ENCODE assay signal across 19 cellular contexts in genomic region chr4:3823496-3824341, GRCh38. TPM values are rescaled to one million over a fixed set of nuclear protein-coding genes. Genes with fewer than 3 reads are reported as not detected.
A peak's percentile ranks its signal among the peaks of the same experiment; 100 is the strongest.
DNase-seq lines count a peak whose midpoint lies in the region; FAIRE-seq and TF ChIP-seq lines count a peak whose summit lies in the region.
"Had no signal": no experiment of that assay in that cellular context is flagged by ENCODE, and none has a peak within 500 bp of the region (broad histone marks: within the 10 kb centered on the region; RNA-seq: fewer than 3 reads in every experiment).

No MANE protein-coding gene starts in this region.

- H3K4me1 ChIP-seq in Caco-2 (peaks cover 24% of the 10 kb centered on the region), H1 (replicated peaks in 1 of 4; ENCODE audit: control insufficient read depth in 3 of 4, insufficient read depth in 4 of 4, low read length in 3 of 4) (peaks cover 0 to 17% (median 5%) of the 10 kb centered on the region in 4 experiments; a peak in 5 of 7 replicates), neuronal stem cell (ENCODE audit: control insufficient read depth in 2 of 2, insufficient read depth in 1 of 2, low read depth in 1 of 2, low read length in 2 of 2) (peaks cover 0 to 22% of the 10 kb centered on the region in 2 donors)

- H4K20me1 ChIP-seq in H1 (replicated peaks in 1 of 2; ENCODE audit: control insufficient read depth in 1 of 2, insufficient read depth in 2 of 2, low read length in 2 of 2) = no peaks in the 10 kb centered on the region

- POLR2A ChIA-PET in Caco-2 (lab: Charles Lee) = no interaction called here
- POLR2A ChIA-PET in H1 (lab: Charles Lee; ENCODE audit: partially characterized antibody) = no interaction called here

- H3K9me3 Mint-ChIP-seq in Caco-2 (ENCODE audit: unreplicated experiment) = no peaks in the 10 kb centered on the region
- H3K9me3 Mint-ChIP-seq in activated CD4-positive, alpha-beta T cell treated with anti-CD3 and anti-CD28 coated beads, Interleukin-2, amount 10 ng/mL, durations not matched to agents 24 days and 14 days = no peaks in the 10 kb centered on the region

- H3K23ac ChIP-seq in H1 (ENCODE audit: insufficient read length) (no peak overlapping the region), neuronal stem cell (ENCODE audit: low read depth, low read length, poor library complexity) (no peak overlapping the region)

- H3K18ac ChIP-seq in H1 (ENCODE audit: extremely low read depth, low read length) (no peak overlapping the region; the same call in 1 of the 2 replicates), neuronal stem cell (ENCODE audit: low read length) (peak overlapping the region; percentile 32)

- H3K27ac ChIP-seq in H1 (ENCODE audit: low read depth, low read length) (no peak overlapping the region), neuronal stem cell (replicated peaks; ENCODE audit: low read length) (no peak overlapping the region)
- H3K27ac ChIP-seq: BLaER1 treated with 17β-estradiol and CSF1 and Interleukin-3, amounts not matched to agents 10 nM and 100 nM; GM23248; KMS-11; PC-9; SJCRH30 had no signal

- H4K8ac ChIP-seq in H1 (ENCODE audit: extremely low read depth, insufficient read depth, low read length) (no peak overlapping the region; the same call in 1 of the 2 replicates), neuronal stem cell (ENCODE audit: low read depth, low read length) (no peak overlapping the region)

- H3K27me3 ChIP-seq in Caco-2 (replicated peaks; ENCODE audit: control insufficient read depth, insufficient read depth, low read length) (no peaks in the 10 kb centered on the region), H1 (replicated peaks in 1 of 4; ENCODE audit: control insufficient read depth in 3 of 4, extremely low read depth in 1 of 4, insufficient read depth in 3 of 4, low read length in 3 of 4) (no peaks in the 10 kb centered on the region; a peak in 1 of 7 replicates), neuronal stem cell (ENCODE audit: control insufficient read depth in 3 of 3, insufficient read depth in 3 of 3, low read depth in 1 of 3, low read length in 3 of 3) (peaks cover 0 to 23% (median 0%) of the 10 kb centered on the region in 3 experiments)
- H3K27me3 ChIP-seq: BLaER1 treated with 17β-estradiol and CSF1 and Interleukin-3, amounts not matched to agents 10 nM and 100 nM; SJCRH30 had no signal

- no peak overlapping the region for H2AFZ ChIP-seq in H1 (ENCODE audit: low read length)
- H2AFZ ChIP-seq in neuronal stem cell (ENCODE audit: low read length) = no peak overlapping the region
- H2AFZ ChIP-seq: GM23248, PC-9 had no signal

- no peak overlapping the region for H3K14ac ChIP-seq in H1 (ENCODE audit: insufficient read length)
- H3K14ac ChIP-seq in neuronal stem cell (ENCODE audit: low read length) = peak overlapping the region; percentile 32

- H2BK20ac ChIP-seq in H1 (ENCODE audit: low read length) = no peak overlapping the region

- no peak overlapping the region for H2AK5ac ChIP-seq in H1 (ENCODE audit: low read depth, low read length)
- peak overlapping the region; percentile 59 for H2AK5ac ChIP-seq in neuronal stem cell (ENCODE audit: low read depth, low read length)

- H3K56ac ChIP-seq in H1 (replicated peaks; ENCODE audit: insufficient read length, low read depth, low read length) = no peak overlapping the region

- H4K91ac ChIP-seq in H1 (replicated peaks; ENCODE audit: insufficient read length, low read length) = no peak overlapping the region
- H4K91ac ChIP-seq in neuronal stem cell (ENCODE audit: low read depth, low read length, poor library complexity) = no peak overlapping the region

- no peak for TF ChIP-seq RAD21 in H1 (IDR thresholded peaks at IDR 0.05 in 1 of 2, conservative IDR thresholded peaks at IDR 0.05 in 1 of 2; ENCODE audit: low read depth in 2 of 2, low read length in 2 of 2)

- no TSS peak for BruUV-seq in Caco-2 (replicated peaks; lab: Mats Ljungman, UMichigan)

- no peaks in the 10 kb centered on the region for H3K27me3 Mint-ChIP-seq in Caco-2 (ENCODE audit: insufficient read depth, unreplicated experiment)
- no peaks in the 10 kb centered on the region for H3K27me3 Mint-ChIP-seq in activated CD4-positive, alpha-beta T cell treated with anti-CD3 and anti-CD28 coated beads, Interleukin-2, amount 10 ng/mL, durations not matched to agents 24 days and 14 days

- no peak for FAIRE-seq in H1 (lab: Jason Lieb, UNC)
- FAIRE-seq: GM12891 had no signal

- no peak overlapping the region for H4K5ac ChIP-seq in H1 (ENCODE audit: insufficient read length, low read depth, low read length)

- TF ChIP-seq CTCF in Caco-2 (IDR thresholded peaks at IDR 0.05; ENCODE audit: insufficient read depth in 1 of 2, low read depth in 1 of 2, low read length in 1 of 2, severe bottlenecking in 1 of 2, unreplicated experiment in 1 of 2) (no peak), H1 (IDR thresholded peaks at IDR 0.05; ENCODE audit: control extremely low read depth in 1 of 3, insufficient read depth in 1 of 3, low read depth in 1 of 3, low read length in 3 of 3) (no peak)

- no peak overlapping the region for H3K4me2 ChIP-seq in H1 (ENCODE audit: insufficient read depth in 1 of 2, low read depth in 2 of 2, low read length in 2 of 2)
- no peak overlapping the region for H3K4me2 ChIP-seq in neuronal stem cell (ENCODE audit: insufficient read depth, low read length, poor library complexity, severe bottlenecking)
- H3K4me2 ChIP-seq: BLaER1 treated with 17β-estradiol and CSF1 and Interleukin-3, amounts not matched to agents 10 nM and 100 nM; KMS-11; PC-9 had no signal

- H3K23me2 ChIP-seq in H1 (ENCODE audit: low read depth, low read length) = no peaks in the 10 kb centered on the region; the same call in 1 of the 2 replicates

- H3K4ac ChIP-seq in H1 (replicated peaks; ENCODE audit: insufficient read length, low read depth, low read length) (no peak overlapping the region), neuronal stem cell (ENCODE audit: low read length) (no peak overlapping the region)

- no peak overlapping the region for H3K4me3 Mint-ChIP-seq in Caco-2 (ENCODE audit: unreplicated experiment)
- H3K4me3 Mint-ChIP-seq in activated CD4-positive, alpha-beta T cell treated with anti-CD3 and anti-CD28 coated beads, Interleukin-2, amount 10 ng/mL, durations not matched to agents 24 days and 14 days = no peak overlapping the region
- H3K4me3 Mint-ChIP-seq: CD4-positive, alpha-beta memory T cell had no signal

- no peak for TF ChIP-seq EP300 in H1 (IDR thresholded peaks at IDR 0.05; ENCODE audit: borderline replicate concordance in 1 of 2, low read depth in 2 of 2, low read length in 2 of 2)

- H2BK120ac ChIP-seq in H1 (replicated peaks; ENCODE audit: low read depth, low read length) (no peak overlapping the region), neuronal stem cell (ENCODE audit: low read depth, low read length) (no peak overlapping the region)

- no peak overlapping the region for H3K9ac ChIP-seq in H1 (replicated peaks in 1 of 4; ENCODE audit: extremely low read depth in 1 of 4, low read depth in 3 of 4, low read length in 3 of 4)
- no peak overlapping the region for H3K9ac ChIP-seq in neuronal stem cell (ENCODE audit: low read depth, low read length, poor library complexity)
- H3K9ac ChIP-seq: BLaER1 treated with 17β-estradiol and CSF1 and Interleukin-3, amounts not matched to agents 10 nM and 100 nM; GM23248; KMS-11 had no signal

- H3K79me1 ChIP-seq in H1 (ENCODE audit: low read depth, low read length) = no peaks in the 10 kb centered on the region
- H3K79me1 ChIP-seq in neuronal stem cell (ENCODE audit: low read depth, low read length) = no peaks in the 10 kb centered on the region

- WGBS in H1 (ENCODE audit: extremely low coverage in 1 of 2, insufficient coverage in 1 of 2, insufficient read length in 1 of 2, insufficient replicate concordance in 2 of 2, low coverage in 1 of 2, low lambda C conversion rate in 2 of 2, missing lambda C conversion rate in 1 of 2), 2 experiments = 87% methylated on average over 33 of the region's 34 CpGs; no CpG with 5 or more reads in 1 of the 2 experiments
- no CpG with 5 or more reads among the region's 34 CpGs for WGBS in neuronal stem cell (ENCODE audit: extremely low coverage in 2 of 2, insufficient read length in 2 of 2, insufficient replicate concordance in 1 of 2), 2 donors

- no peaks in the 10 kb centered on the region for H3K79me2 ChIP-seq in H1 (ENCODE audit: control insufficient read depth in 1 of 2, insufficient read depth in 2 of 2, low read length in 2 of 2)

- H3K36me3 ChIP-seq in Caco-2 (ENCODE audit: control insufficient read depth, insufficient read depth, low read length) = no peaks in the 10 kb centered on the region
- no peaks in the 10 kb centered on the region for H3K36me3 ChIP-seq in H1 (ENCODE audit: control insufficient read depth in 2 of 4, insufficient read depth in 4 of 4, low read length in 3 of 4)
- H3K36me3 ChIP-seq in neuronal stem cell (replicated peaks in 1 of 2; ENCODE audit: control insufficient read depth in 2 of 2, insufficient read depth in 2 of 2, low read length in 2 of 2) = no peaks in the 10 kb centered on the region
- H3K36me3 ChIP-seq: BLaER1 treated with 17β-estradiol and CSF1 and Interleukin-3, amounts not matched to agents 10 nM and 100 nM; SJCRH30 had no signal

- H3K4me1 Mint-ChIP-seq in Caco-2 (ENCODE audit: low read depth, unreplicated experiment) = peaks cover 20% of the 10 kb centered on the region
- no peaks in the 10 kb centered on the region for H3K4me1 Mint-ChIP-seq in activated CD4-positive, alpha-beta T cell treated with anti-CD3 and anti-CD28 coated beads, Interleukin-2, amount 10 ng/mL, durations not matched to agents 24 days and 14 days
- H3K4me1 Mint-ChIP-seq: CD4-positive, alpha-beta memory T cell had no signal

- no peak for TF ChIP-seq POLR2A in H1 (IDR thresholded peaks at IDR 0.05; ENCODE audit: control extremely low read depth in 1 of 2, low read depth in 2 of 2, low read length in 2 of 2)

- intact Hi-C loops in Caco-2 (cut with micrococcal nuclease; ENCODE audit: unreplicated experiment) = no loop called here
- intact Hi-C loops in activated CD4-positive, alpha-beta T cell treated with anti-CD3 and anti-CD28 coated beads, Interleukin-2, amount 10 ng/mL, durations not matched to agents 24 days and 14 days (cut with micrococcal nuclease) = no loop called here

- no peak overlapping the region for H2BK5ac ChIP-seq in H1 (ENCODE audit: low read depth, low read length)
- no peak overlapping the region for H2BK5ac ChIP-seq in neuronal stem cell (ENCODE audit: low read length)

- peak overlapping the region; percentile 13 for H3K27ac Mint-ChIP-seq in Caco-2 (ENCODE audit: unreplicated experiment)
- H3K27ac Mint-ChIP-seq in activated CD4-positive, alpha-beta T cell treated with anti-CD3 and anti-CD28 coated beads, Interleukin-2, amount 10 ng/mL, durations not matched to agents 24 days and 14 days = no peak overlapping the region
- H3K27ac Mint-ChIP-seq: CD4-positive, alpha-beta memory T cell had no signal

- no peaks in the 10 kb centered on the region for H3K36me3 Mint-ChIP-seq in Caco-2 (ENCODE audit: insufficient read depth, unreplicated experiment)
- no peaks in the 10 kb centered on the region for H3K36me3 Mint-ChIP-seq in activated CD4-positive, alpha-beta T cell treated with anti-CD3 and anti-CD28 coated beads, Interleukin-2, amount 10 ng/mL, durations not matched to agents 24 days and 14 days (ENCODE audit: low read depth)
- H3K36me3 Mint-ChIP-seq: CD4-positive, alpha-beta memory T cell had no signal

- H3K9me3 ChIP-seq in Caco-2 (no peaks in the 10 kb centered on the region), H1 (ENCODE audit: insufficient read depth in 2 of 2, low read depth in 1 of 2, low read length in 1 of 2) (no peaks in the 10 kb centered on the region), neuronal stem cell (replicated peaks in 1 of 2; ENCODE audit: control insufficient read depth in 2 of 2, insufficient read depth in 1 of 2, low read depth in 1 of 2, low read length in 2 of 2) (no peaks in the 10 kb centered on the region)
- H3K9me3 ChIP-seq: BLaER1 treated with 17β-estradiol and CSF1 and Interleukin-3, amounts not matched to agents 10 nM and 100 nM; SJCRH30 had no signal

- H2BK15ac ChIP-seq in H1 (ENCODE audit: low read length) (0 out of 2 replicates have a peak overlapping the region, but pooled peaks have one; percentile 31), neuronal stem cell (ENCODE audit: low read length) (peak overlapping the region; percentile 62)

- no peak overlapping the region for H2BK12ac ChIP-seq in H1 (ENCODE audit: low read depth, low read length)
- H2BK12ac ChIP-seq in neuronal stem cell (ENCODE audit: low read length) = no peak overlapping the region

- H3K4me3 ChIP-seq in Caco-2 (ENCODE audit: low read depth, low read length) (no peak overlapping the region), H1 (ENCODE audit: extremely low read depth in 1 of 4, insufficient read depth in 2 of 4, low read depth in 3 of 4, low read length in 4 of 4) (no peak overlapping the region), neuronal stem cell (ENCODE audit: low read length in 2 of 2) (no peak overlapping the region)
- H3K4me3 ChIP-seq: BLaER1 treated with 17β-estradiol and CSF1 and Interleukin-3, amounts not matched to agents 10 nM and 100 nM; GM23248; PC-9; SJCRH30 had no signal

- DNase-seq in Ammon's horn (ENCODE audit: low spot score) = peak; percentile 8
- no peak for DNase-seq in Caco-2
- no peak for DNase-seq in H1 (ENCODE audit: low read depth in 1 of 2, low spot score in 2 of 2)
- no peak for DNase-seq in neuronal stem cell (ENCODE audit: low spot score)
- no peak for DNase-seq in NCI-H1694 treated with DMSO at 0.1 percent for 48 hours (lab: John Stamatoyannopoulos, UW)
- DNase-seq in NCI-H774 (lab: John Stamatoyannopoulos, UW) = no peak
- DNase-seq in activated CD4-positive, alpha-beta T cell treated with anti-CD3 and anti-CD28 coated beads, Interleukin-2, amount 10 ng/mL, durations not matched to agents 24 days and 14 days = no peak
- DNase-seq in activated CD8-positive, alpha-beta memory T cell treated with anti-CD3 and anti-CD28 coated beads, Interleukin-2, amount 50 U/mL, for 48 hours = no peak
- DNase-seq: CD4-positive, alpha-beta memory T cell; DND-41; GM23248; HCEC 1CT; NCI-H1694; NCI-H69; PC-9; SJCRH30 had no signal

- CTCF ChIA-PET in Caco-2 (lab: Charles Lee) (no interaction called here), H1 (lab: Charles Lee; ENCODE audit: partially characterized antibody) (interaction anchor here (1.1 to 5.9 kb wide), 4 partner anchors 24 to 100 kb away, joined by 3 to 38 read pairs (median 3); no protein-coding TSS in a partner anchor)

RNA-seq across cellular contexts. Expression of gene ADRA2C, which starts 57.5 kb away (rescaled TPM):
- total RNA-seq in Caco-2 (2022) = 8.4 and 11.7 TPM in 2 replicates
- 13.8 and 14.8 TPM in 2 replicates for total RNA-seq in H1 (2021; fragmentation: NEBNext Ultra II Directional; extraction: Animal tissue kit (Norgen Biotek cat#: 25700))
- polyA plus RNA-seq in H1 (2011; rRNA removed) = 14.6 and 27.3 TPM in 2 replicates
- 15.1 TPM for polyA plus RNA-seq in H1 (2011; cell fraction: cytosol; rRNA removed)
- 35.4 TPM for polyA plus RNA-seq in H1 (2011; cell fraction: nucleus; rRNA removed)
- polyA plus RNA-seq in H1 (2012, experiment 1 of 2) = 4.8 to 12.3 TPM (median 11.4 TPM) in 4 replicates
- polyA plus RNA-seq in H1 (2012, experiment 2 of 2) = 5.9 TPM
- polyA plus RNA-seq in H1 (2013, experiment 1 of 2) = 9.6 TPM
- 8.5 TPM for polyA plus RNA-seq in H1 (2013, experiment 2 of 2)
- 10.0 and 12.3 TPM in 2 replicates for polyA minus RNA-seq in H1 (2011; rRNA and poly(A)+ RNA removed)
- 11.6 TPM for polyA minus RNA-seq in H1 (2011; cell fraction: cytosol; rRNA and poly(A)+ RNA removed)
- polyA minus RNA-seq in H1 (2011; cell fraction: nucleus; rRNA and poly(A)+ RNA removed) = 16.3 TPM
- polyA plus RNA-seq in neuronal stem cell (2013, experiment 1 of 2) = 7.7 TPM
- 7.2 TPM for polyA plus RNA-seq in neuronal stem cell (2013, experiment 2 of 2)
- not detected in 2 replicates for total RNA-seq in activated CD4-positive, alpha-beta T cell treated with anti-CD3 and anti-CD28 coated beads, Interleukin-2, amount 10 ng/mL, durations not matched to agents 24 days and 14 days
- total RNA-seq: CD4-positive, alpha-beta memory T cell; PC-9 had no signal
- polyA plus RNA-seq: CD4-positive, alpha-beta memory T cell had no signal
